ENCODE assay signal across 19 cellular contexts in the genomic region with DNA sequence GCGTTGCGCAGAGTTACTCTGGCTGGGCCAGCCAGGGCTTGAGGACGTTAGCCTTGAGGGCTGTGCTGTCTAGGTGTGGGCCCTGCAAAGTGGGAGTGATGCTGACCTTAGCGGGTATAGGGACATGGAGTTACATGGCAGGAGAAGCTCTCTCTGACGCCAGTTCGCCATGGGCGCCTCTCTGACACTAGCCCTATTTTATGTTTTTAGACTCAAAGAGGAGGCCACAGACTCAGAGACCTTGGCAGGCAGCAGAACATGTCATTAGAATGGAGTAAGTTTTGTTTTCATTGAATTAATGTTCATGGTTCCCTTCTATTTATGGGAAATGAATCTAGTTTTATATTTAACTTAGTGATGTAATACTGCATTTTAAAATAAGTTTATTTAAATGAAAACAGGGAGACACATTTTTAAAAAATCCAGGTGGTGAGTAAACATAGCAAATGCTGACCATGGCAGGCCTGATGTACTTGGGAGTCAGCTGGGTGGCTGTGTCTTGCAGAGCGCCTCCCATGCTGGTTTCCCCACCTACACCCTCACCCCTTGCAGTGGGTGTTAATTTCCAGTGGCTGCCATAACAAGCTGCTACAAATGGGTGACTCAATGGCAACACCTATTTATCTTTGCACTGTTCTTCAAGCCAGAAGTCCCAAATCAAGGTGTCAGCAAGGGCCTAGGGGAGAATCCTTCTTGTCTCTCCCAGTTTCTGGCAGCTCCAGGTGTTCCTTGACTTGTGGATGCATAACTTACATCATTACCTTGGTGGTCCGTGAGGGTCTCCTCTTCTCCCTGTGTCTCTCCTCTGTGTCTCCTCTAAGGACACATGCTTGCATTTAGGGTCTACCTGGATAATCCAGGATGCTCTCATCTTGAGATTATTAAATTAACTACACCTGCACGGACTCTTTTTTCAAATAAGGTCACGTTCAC.
"Had no signal": no experiment of that assay in that cellular context is flagged by ENCODE, and none has a peak within 500 bp of the region (broad histone marks: within the 10 kb centered on the region; RNA-seq: fewer than 3 reads in every experiment).

No MANE protein-coding gene starts in this region.

- DNase-seq: KBM-7, MG63, NCI-H1092, NCI-H1105 treated with DMSO at 0.1 percent for 48 hours, NCI-H1417 treated with DMSO at 0.1 percent for 48 hours, NCI-H1694, NCI-H1930, NCI-H2081, NCI-H2107, NCI-H2227 treated with DMSO at 0.1 percent for 48 hours, NCI-H524, NCI-H526 treated with DMSO at 0.1 percent for 48 hours, NCI-H774, Right ventricle myocardium superior, RPMI8226, SIG-M5 had no signal

- H3K4me3 ChIP-seq: MG63, SJSA1, SK-N-MC had no signal

- H3K4me1 ChIP-seq: SJSA1 had no signal

- H3K36me3 ChIP-seq: MG63, SJSA1 had no signal

- H3K27ac ChIP-seq: HL-60, SJSA1, SK-N-MC had no signal

- H3K27me3 ChIP-seq: SJSA1 had no signal

- H3K9me3 ChIP-seq: MG63, SJSA1 had no signal
